Comparison of ENCODE assay signal across 14 cellular contexts in the genomic region with DNA sequence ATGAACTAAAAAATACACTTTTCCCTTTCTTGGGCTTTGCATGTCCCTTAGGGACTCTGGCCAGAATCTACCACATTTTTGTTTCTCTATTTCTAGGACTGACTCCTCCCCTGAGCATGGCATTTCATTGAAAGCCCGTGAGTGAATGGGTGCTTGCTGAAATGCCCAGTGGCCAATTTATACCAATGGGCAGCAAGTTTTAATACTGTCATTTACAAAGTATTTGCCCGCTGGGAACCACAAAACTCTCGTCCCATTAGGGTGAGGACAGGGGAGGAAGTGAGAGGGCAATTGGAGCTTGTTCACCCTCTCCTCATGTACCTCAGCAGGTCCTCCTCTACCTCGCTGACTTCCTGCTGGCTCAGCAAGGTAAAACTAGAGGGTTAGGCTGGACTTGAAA. TPM values are rescaled to one million over a fixed set of nuclear protein-coding genes. Genes with fewer than 3 reads are reported as not detected.
DNase-seq lines count a peak whose midpoint lies in the region; ATAC-seq, FAIRE-seq and TF ChIP-seq lines count a peak whose summit lies in the region.
"Had no signal": no experiment of that assay in that cellular context is flagged by ENCODE, and none has a peak within 500 bp of the region (broad histone marks: within the 10 kb centered on the region; RNA-seq: fewer than 3 reads in every experiment).

No MANE protein-coding gene starts in this region.

- no TSS peak for BruUV-seq in IMR-90 (replicated peaks; lab: Mats Ljungman, UMichigan)

- peak overlapping the region; percentile 90 to 98 (median 90) for H3K27ac Mint-ChIP-seq in nephron
- H3K27ac Mint-ChIP-seq in CD14-positive monocyte = no peak overlapping the region
- H3K27ac Mint-ChIP-seq: activated naive CD8-positive, alpha-beta T cell had no signal

- H2AK5ac ChIP-seq in IMR-90 (ENCODE audit: low read depth, low read length) = peak overlapping the region; percentile 36

- H3K9ac ChIP-seq in IMR-90 (ENCODE audit: low read depth, low read length) = peak overlapping the region; percentile 78; the same call in 1 of the 2 replicates

- H3K4me1 Mint-ChIP-seq in nephron (peaks cover 45% of the 10 kb centered on the region), CD14-positive monocyte (peaks cover 7% of the 10 kb centered on the region)

- DNase-seq in A549 (ENCODE audit: low read depth in 1 of 2, low spot score in 1 of 2) (no peak), IMR-90 (no peak), dermis blood vessel endothelial cell (peak; percentile 24), CD14-positive monocyte (ENCODE audit: low spot score) (no peak), NCI-H748 treated with DMSO at 0.1 percent for 48 hours (lab: John Stamatoyannopoulos, UW) (no peak)
- DNase-seq in stimulated activated CD4-positive, alpha-beta T cell treated with anti-CD3 and anti-CD28 coated beads, Interleukin-4, amount 100 ng/mL, for 1 hour = no peak
- DNase-seq: activated CD8-positive, alpha-beta memory T cell treated with anti-CD3 and anti-CD28 coated beads for 24 hours; effector memory CD4-positive, alpha-beta T cell; NCI-H2081 treated with DMSO at 0.1 percent for 48 hours; T-helper 2 cell had no signal

- intact Hi-C loops in IMR-90 (cut with micrococcal nuclease) (no loop called here), CD14-positive monocyte (cut with micrococcal nuclease) (no loop called here)

- H4K8ac ChIP-seq in IMR-90 (ENCODE audit: low read depth in 2 of 2, low read length in 2 of 2) = peak overlapping the region; percentile 21 to 51; a peak in 3 of 4 replicates

- peaks cover 8% of the 10 kb centered on the region for H3K9me1 ChIP-seq in IMR-90 (ENCODE audit: insufficient read depth, low read length)

- H3K4ac ChIP-seq in IMR-90 (ENCODE audit: low read depth, low read length) = peak overlapping the region; percentile 68

- CTCF ChIA-PET in A549 (lab: Yijun Ruan, JAX) (interaction anchor here (1.0 to 2.7 kb wide), 4 partner anchors 8 to 124 kb away, joined by 3 to 9 read pairs (median 6); partner anchors contain the start of gene TSPAN6), IMR-90 (lab: Yijun Ruan, JAX) (no interaction called here)

- peak overlapping the region; percentile 30 for H2AFZ ChIP-seq in IMR-90 (replicated peaks; ENCODE audit: low read length, poor library complexity)

- peaks cover 3% of the 10 kb centered on the region for H3K27me3 Mint-ChIP-seq in nephron (ENCODE audit: low read depth)
- peaks cover 23 to 47% (median 29%) of the 10 kb centered on the region in 3 donors for H3K27me3 Mint-ChIP-seq in CD14-positive monocyte (ENCODE audit: low read depth in 3 of 3)
- H3K27me3 Mint-ChIP-seq: activated naive CD8-positive, alpha-beta T cell had no signal

- FAIRE-seq in A549 (lab: Jason Lieb, UNC) = no peak
- FAIRE-seq: urothelium cell line had no signal

- peaks cover 8% of the 10 kb centered on the region for H3K9me3 Mint-ChIP-seq in nephron
- peaks cover 0 to 2% (median 0%) of the 10 kb centered on the region in 7 donors for H3K9me3 Mint-ChIP-seq in CD14-positive monocyte

- H3K27ac ChIP-seq in A549 (peak overlapping the region; percentile 61 to 85; a peak in 4 of 6 replicates), IMR-90 (ENCODE audit: insufficient read depth, low read length) (peak overlapping the region; percentile 29; the same call in 1 of the 2 replicates)

- WGBS in A549 (ENCODE audit: missing lambda C conversion rate) = 77% methylated on average over 4 of the region's 4 CpGs
- WGBS in IMR-90 (ENCODE audit: extremely low coverage in 2 of 2, insufficient read length in 1 of 2), 2 experiments = no CpG with 5 or more reads among the region's 4 CpGs

- ATAC-seq in A549 (no peak), IMR-90 (ENCODE audit: low read depth) (no peak), HG03520 (IDR thresholded peaks at IDR 0.05; ENCODE audit: unreplicated experiment) (no peak)

- peak overlapping the region; percentile 38 for H2BK5ac ChIP-seq in IMR-90 (ENCODE audit: low read depth, low read length, poor library complexity, severe bottlenecking)

- no peak for TF ChIP-seq EP300 in A549 (IDR thresholded peaks at IDR 0.05)

- no peaks in the 10 kb centered on the region for H3K36me3 Mint-ChIP-seq in nephron (ENCODE audit: low read depth)
- H3K36me3 Mint-ChIP-seq in CD14-positive monocyte = no peaks in the 10 kb centered on the region
- H3K36me3 Mint-ChIP-seq: activated naive CD8-positive, alpha-beta T cell had no signal

- H3K79me1 ChIP-seq in IMR-90 (ENCODE audit: low read depth in 1 of 2, low read length in 2 of 2) = peaks cover 0 to 11% of the 10 kb centered on the region in 2 experiments; a peak in 2 of 4 replicates

- H3K23ac ChIP-seq in IMR-90 (ENCODE audit: low read depth, low read length) = peak overlapping the region; percentile 39; the same call in 1 of the 2 replicates

- POLR2A ChIA-PET in A549 (lab: Yijun Ruan, JAX) (no interaction called here), IMR-90 (lab: Charles Lee; ENCODE audit: unreplicated experiment) (no interaction called here)

- H3K4me2 ChIP-seq in A549 (peak overlapping the region; percentile 79), IMR-90 (ENCODE audit: low read depth, low read length) (peak overlapping the region; percentile 87)

- 0 out of 2 replicates have a peak overlapping the region, but pooled peaks have one; percentile 0 for H3K56ac ChIP-seq in IMR-90 (ENCODE audit: extremely low read depth, insufficient read depth, low read length)

- H3K9me3 ChIP-seq in A549 (no peaks in the 10 kb centered on the region), IMR-90 (ENCODE audit: control insufficient read depth, insufficient read depth, low read length) (no peaks in the 10 kb centered on the region)

- TF ChIP-seq CTCF in A549 (IDR thresholded peaks at IDR 0.05) (no peak), IMR-90 (conservative IDR thresholded peaks at IDR 0.05; ENCODE audit: low read depth, low read length) (no peak), nephron (IDR thresholded peaks at IDR 0.05; ENCODE audit: unreplicated experiment in 3 of 3) (no peak), CD14-positive monocyte (IDR thresholded peaks at IDR 0.05) (no peak)

- peak overlapping the region; percentile 49 for H3K14ac ChIP-seq in IMR-90 (replicated peaks; ENCODE audit: low read depth, low read length)

- in situ Hi-C loops in IMR-90 (cut with MboI; ENCODE audit: low sequenced_read_pairs) = no loop called here

- TF ChIP-seq RAD21 in A549 (conservative IDR thresholded peaks at IDR 0.05 in 1 of 2, IDR thresholded peaks at IDR 0.05 in 1 of 2) = no peak
- no peak for TF ChIP-seq RAD21 in IMR-90 (IDR thresholded peaks at IDR 0.05; ENCODE audit: low read length)

- H4K20me1 ChIP-seq in IMR-90 (ENCODE audit: insufficient read depth, low read length) = no peaks in the 10 kb centered on the region

- no peaks in the 10 kb centered on the region for H3K36me3 ChIP-seq in IMR-90 (ENCODE audit: control insufficient read depth, insufficient read depth, low read length)

- peak overlapping the region; percentile 26 to 84 (median 83) for H3K4me3 Mint-ChIP-seq in nephron
- no peak overlapping the region for H3K4me3 Mint-ChIP-seq in CD14-positive monocyte
- H3K4me3 Mint-ChIP-seq: activated naive CD8-positive, alpha-beta T cell had no signal

- H2BK120ac ChIP-seq in IMR-90 (ENCODE audit: low read depth, low read length) = peak overlapping the region; percentile 77; the same call in 1 of the 2 replicates

- H2BK15ac ChIP-seq in IMR-90 (ENCODE audit: low read depth, low read length) = 0 out of 3 replicates have a peak overlapping the region, but pooled peaks have one; percentile 49

- peaks cover 2% of the 10 kb centered on the region; the same call in 1 of the 2 replicates for H3K27me3 ChIP-seq in IMR-90 (ENCODE audit: control insufficient read depth, insufficient read depth, low read length)

- H4K91ac ChIP-seq in IMR-90 (ENCODE audit: insufficient read depth, low read depth, low read length) = peak overlapping the region; percentile 41; the same call in 1 of the 2 replicates

- TF ChIP-seq POLR2A in A549 (IDR thresholded peaks at IDR 0.05; ENCODE audit: low read length) (no peak), IMR-90 (IDR thresholded peaks at IDR 0.05; ENCODE audit: low read depth, low read length) (no peak)

- H4K5ac ChIP-seq in IMR-90 (ENCODE audit: low read depth, low read length) = no peak overlapping the region

- H3K4me1 ChIP-seq in A549 (peaks cover 72% of the 10 kb centered on the region), IMR-90 (ENCODE audit: control insufficient read depth, insufficient read depth, low read length) (peaks cover 19% of the 10 kb centered on the region)

- peak overlapping the region; percentile 83 for H3K18ac ChIP-seq in IMR-90 (ENCODE audit: low read depth, low read length)

- H2BK20ac ChIP-seq in IMR-90 (ENCODE audit: low read depth, low read length) = peak overlapping the region; percentile 46; the same call in 1 of the 2 replicates

- dilution Hi-C loops in IMR-90 (cut with HindIII; ENCODE audit: low sequenced_read_pairs, unreplicated experiment) = no loop called here

- H2AK9ac ChIP-seq in IMR-90 (replicated peaks; ENCODE audit: low read depth, low read length, poor library complexity) = peak overlapping the region; percentile 20

- H3K4me3 ChIP-seq in A549 = no peak overlapping the region
- H3K4me3 ChIP-seq in IMR-90 (ENCODE audit: insufficient read depth, low read depth, low read length) = peak overlapping the region; percentile 47

TF ChIP-seq in IMR-90, 13 proteins besides CTCF, POLR2A, EP300 and RAD21 (continues in another document):
- no peak for TF ChIP-seq NFE2L2 (IDR thresholded peaks at IDR 0.05; ENCODE audit: low read depth, low read length)

RNA-seq across cellular contexts. Expression of gene SRPX2, which starts 1.1 kb away (rescaled TPM):
- 6.7 and 9.6 TPM in 2 replicates for polyA plus RNA-seq in A549 (2011; rRNA removed)
- polyA plus RNA-seq in A549 (2012; cell fraction: cytosol; rRNA removed) = 2.6 and 2.9 TPM in 2 replicates
- 8.5 and 10.1 TPM in 2 replicates for polyA plus RNA-seq in A549 (2012; cell fraction: nucleus; rRNA removed)
- polyA plus RNA-seq in A549 (2017; fragmentation: RNase III; extraction: RNeasy Plus Mini Kit Qiagen cat#74134 plus additional on column Dnase treatment) = 1.7 to 3.9 TPM (median 2.3 TPM) in 3 replicates
- 10.0 and 17.2 TPM in 2 replicates for polyA minus RNA-seq in A549 (2011; rRNA and poly(A)+ RNA removed)
- 14.4 and 20.6 TPM in 2 replicates for total RNA-seq in IMR-90 (2012; rRNA removed)
- 43.1 and 45.0 TPM in 2 replicates for polyA plus RNA-seq in IMR-90 (2012; rRNA removed)
- 43.5 and 50.6 TPM in 2 replicates for polyA plus RNA-seq in IMR-90 (2012; cell fraction: cytosol; rRNA removed)
- polyA plus RNA-seq in IMR-90 (2012; cell fraction: nucleus; rRNA removed; ENCODE audit: low replicate concordance) = 70.2 and 72.3 TPM in 2 replicates
- total RNA-seq in dermis blood vessel endothelial cell = 21.8 and 22.0 TPM in 2 replicates
- polyA plus RNA-seq in CD14-positive monocyte = not detected

RNA-seq across cellular contexts. Expression of gene TSPAN6, which starts 8.5 kb away (rescaled TPM):
- polyA plus RNA-seq in A549 (2011; rRNA removed) = 61.4 and 71.1 TPM in 2 replicates
- polyA plus RNA-seq in A549 (2012; cell fraction: cytosol; rRNA removed) = 18.1 and 20.5 TPM in 2 replicates
- 9.3 and 14.0 TPM in 2 replicates for polyA plus RNA-seq in A549 (2012; cell fraction: nucleus; rRNA removed)
- polyA plus RNA-seq in A549 (2017; fragmentation: RNase III; extraction: RNeasy Plus Mini Kit Qiagen cat#74134 plus additional on column Dnase treatment) = 41.1 to 51.7 TPM (median 46.0 TPM) in 3 replicates
- 18.2 and 18.4 TPM in 2 replicates for polyA minus RNA-seq in A549 (2011; rRNA and poly(A)+ RNA removed)
- total RNA-seq in IMR-90 (2012; rRNA removed) = 20.1 and 36.1 TPM in 2 replicates
- 12.7 and 16.1 TPM in 2 replicates for polyA plus RNA-seq in IMR-90 (2012; rRNA removed)
- 4.9 and 5.0 TPM in 2 replicates for polyA plus RNA-seq in IMR-90 (2012; cell fraction: cytosol; rRNA removed)
- polyA plus RNA-seq in IMR-90 (2012; cell fraction: nucleus; rRNA removed; ENCODE audit: low replicate concordance) = 1.2 and 5.6 TPM in 2 replicates
- 56.4 and 79.0 TPM in 2 replicates for total RNA-seq in dermis blood vessel endothelial cell
- not detected for polyA plus RNA-seq in CD14-positive monocyte

Comparison
In these comparisons a context has a peak if more than half of its experiments do, and no peak if none do; other contexts are left out.
1. H3K27ac Mint-ChIP-seq: peak in nephron (3 of 3); none in CD14-positive monocyte (0 of 7).
2. H3K4me3 Mint-ChIP-seq: peak in nephron (3 of 3); none in CD14-positive monocyte (0 of 2).